ENCODE assay signal across 9 cellular contexts in genomic region chr2:149370061-149370775, GRCh38.
"Had no signal": no experiment of that assay in that cellular context is flagged by ENCODE, and none has a peak within 500 bp of the region (broad histone marks: within the 10 kb centered on the region; RNA-seq: fewer than 3 reads in every experiment).

No MANE protein-coding gene starts in this region.

- H3K27ac ChIP-seq: GM23248 had no signal

- H3K4me2 ChIP-seq: GM23338 had no signal

- DNase-seq: GM23248, GOT3, H7, H9, HCEC 1CT, HFFc6 had no signal

- H3K9ac ChIP-seq: GM23248 had no signal

- H3K4me3 ChIP-seq: GM23248, GM23338, HAP-1 had no signal

- H3K4me1 ChIP-seq: HAP-1 had no signal

- H3K9me3 ChIP-seq: HAP-1 had no signal

- H3K27ac Mint-ChIP-seq: GM23338, H9, HFFc6 had no signal

- H3K4me3 Mint-ChIP-seq: GM23338, H9, HFFc6 had no signal

- H3K36me3 ChIP-seq: HAP-1 had no signal

- ATAC-seq: GM23338, HCT116 had no signal

- H2AFZ ChIP-seq: GM23248, GM23338 had no signal
